ENCODE assay signal across 22 cellular contexts in the genomic region with DNA sequence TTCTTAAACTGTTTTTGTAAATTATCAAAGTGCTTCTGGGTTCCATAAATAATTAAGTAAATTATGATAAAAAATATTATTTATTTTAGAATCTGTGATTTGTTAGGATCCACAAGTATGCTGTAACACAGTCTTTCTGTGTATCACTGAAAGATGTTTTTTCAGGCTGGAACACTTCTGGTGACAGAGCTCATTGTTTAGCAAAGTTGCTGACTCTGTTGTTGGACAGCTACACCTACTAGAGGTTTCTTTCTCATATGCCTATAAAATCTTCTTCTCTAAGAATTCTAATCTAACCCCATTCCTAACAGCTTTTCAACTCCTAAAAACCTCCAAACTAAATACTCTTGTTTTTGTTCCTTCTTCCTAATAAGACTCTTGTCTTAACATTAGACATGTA.
DNase-seq lines count a peak whose midpoint lies in the region; ATAC-seq, FAIRE-seq and TF ChIP-seq lines count a peak whose summit lies in the region.
"Had no signal": no experiment of that assay in that cellular context is flagged by ENCODE, and none has a peak within 500 bp of the region (broad histone marks: within the 10 kb centered on the region; RNA-seq: fewer than 3 reads in every experiment).

No MANE protein-coding gene starts in this region.

- peaks cover 2% of the 10 kb centered on the region for H4K20me1 ChIP-seq in endothelial cell of umbilical vein (replicated peaks; ENCODE audit: control insufficient read depth, extremely low read depth, insufficient read depth, low read length)
- H4K20me1 ChIP-seq: BLaER1 treated with 17β-estradiol and CSF1 and Interleukin-3, amounts not matched to agents 10 nM and 100 nM had no signal

- no peaks in the 10 kb centered on the region for H3K9me3 ChIP-seq in A549
- no peaks in the 10 kb centered on the region for H3K9me3 ChIP-seq in endothelial cell of umbilical vein (replicated peaks; ENCODE audit: control insufficient read depth, insufficient read depth, low read length)
- H3K9me3 ChIP-seq: BLaER1 treated with 17β-estradiol and CSF1 and Interleukin-3, amounts not matched to agents 10 nM and 100 nM had no signal

- no peak overlapping the region for H3K4me3 Mint-ChIP-seq in progenitor cell of endocrine pancreas (ENCODE audit: low read depth)
- H3K4me3 Mint-ChIP-seq: B cell; CD8-positive, alpha-beta T cell; H9 had no signal

- no peaks in the 10 kb centered on the region for H3K36me3 Mint-ChIP-seq in progenitor cell of endocrine pancreas (ENCODE audit: insufficient read depth)
- H3K36me3 Mint-ChIP-seq: CD8-positive, alpha-beta T cell had no signal

- H3K9ac ChIP-seq in endothelial cell of umbilical vein (replicated peaks; ENCODE audit: extremely low read depth, insufficient read depth, low read length): no peak overlapping the region
- H3K9ac ChIP-seq: BLaER1 treated with 17β-estradiol and CSF1 and Interleukin-3, amounts not matched to agents 10 nM and 100 nM had no signal

- POLR2A ChIA-PET in A549 (lab: Yijun Ruan, JAX): no interaction called here
- POLR2A ChIA-PET in endothelial cell of umbilical vein (lab: Charles Lee): no interaction called here

- H3K27ac ChIP-seq in A549: peak overlapping the region; percentile 33 to 51; a peak in 3 of 6 replicates
- no peak overlapping the region for H3K27ac ChIP-seq in endothelial cell of umbilical vein (ENCODE audit: insufficient read depth, low read depth, low read length)
- H3K27ac ChIP-seq: 22Rv1; BLaER1 treated with 17β-estradiol and CSF1 and Interleukin-3, amounts not matched to agents 10 nM and 100 nM had no signal

- H3K27ac Mint-ChIP-seq in progenitor cell of endocrine pancreas: peak overlapping the region; percentile 3
- H3K27ac Mint-ChIP-seq: B cell; CD8-positive, alpha-beta T cell; H9 had no signal

- DNase-seq in A549 (ENCODE audit: low read depth in 1 of 2, low spot score in 1 of 2): no peak
- peak; percentile 33 for DNase-seq in endothelial cell of umbilical vein (ENCODE audit: low read depth, low spot score)
- DNase-seq in progenitor cell of endocrine pancreas (ENCODE audit: low spot score, unreplicated experiment): no peak
- DNase-seq in NCI-H1930 (lab: John Stamatoyannopoulos, UW): no peak
- DNase-seq in A172 (ENCODE audit: low spot score): no peak
- DNase-seq: CD8-positive, alpha-beta T cell; COR-L47; DMS 273 treated with DMSO at 0.1 percent for 48 hours; DMS53; DND-41; EL; GOT3; H9; IMR-90; KBM-7 had no signal

- peaks cover 6% of the 10 kb centered on the region for H3K4me1 Mint-ChIP-seq in progenitor cell of endocrine pancreas (ENCODE audit: low read depth)
- H3K4me1 Mint-ChIP-seq: B cell, H9 had no signal

- no peaks in the 10 kb centered on the region for H3K27me3 Mint-ChIP-seq in progenitor cell of endocrine pancreas
- H3K27me3 Mint-ChIP-seq: B cell had no signal

- FAIRE-seq in A549 (lab: Jason Lieb, UNC) (no peak), endothelial cell of umbilical vein (lab: Jason Lieb, UNC) (no peak)
- FAIRE-seq: GM12878, HTR-8/SVneo had no signal

- peak overlapping the region; percentile 66 for H3K4me2 ChIP-seq in A549
- H3K4me2 ChIP-seq in endothelial cell of umbilical vein (ENCODE audit: insufficient read depth, low read length): no peak overlapping the region
- H3K4me2 ChIP-seq: BLaER1 treated with 17β-estradiol and CSF1 and Interleukin-3, amounts not matched to agents 10 nM and 100 nM had no signal

- H3K4me1 ChIP-seq in A549 (peaks cover 42% of the 10 kb centered on the region), endothelial cell of umbilical vein (ENCODE audit: control insufficient read depth, extremely low read depth, insufficient read depth, low read length) (peaks cover 3% of the 10 kb centered on the region)

- CTCF ChIA-PET in A549 (lab: Yijun Ruan, JAX): interaction anchor here (1.5 kb wide), 1 partner anchor 26 kb away, joined by 3 read pairs; no protein-coding TSS in a partner anchor
- CTCF ChIA-PET in endothelial cell of umbilical vein (lab: Charles Lee): interaction anchor here (0.7 to 0.8 kb wide), 3 partner anchors 13 to 228 kb away, joined by 3 read pairs; no protein-coding TSS in a partner anchor

- no peaks in the 10 kb centered on the region for H3K79me2 ChIP-seq in endothelial cell of umbilical vein (ENCODE audit: control insufficient read depth, insufficient read depth, low read length)

- H3K9me3 Mint-ChIP-seq in progenitor cell of endocrine pancreas (ENCODE audit: low read depth): no peaks in the 10 kb centered on the region
- H3K9me3 Mint-ChIP-seq: CD8-positive, alpha-beta T cell; H9 had no signal

- H3K27me3 ChIP-seq in endothelial cell of umbilical vein (ENCODE audit: control insufficient read depth in 2 of 2, insufficient read depth in 2 of 2, low read length in 2 of 2): no peaks in the 10 kb centered on the region
- H3K27me3 ChIP-seq: BLaER1 treated with 17β-estradiol and CSF1 and Interleukin-3, amounts not matched to agents 10 nM and 100 nM had no signal

- TF ChIP-seq CTCF in A549 (IDR thresholded peaks at IDR 0.05): no peak
- no peak for TF ChIP-seq CTCF in endothelial cell of umbilical vein (IDR thresholded peaks at IDR 0.05; ENCODE audit: extremely low read depth in 1 of 2, insufficient read depth in 1 of 2, low read depth in 1 of 2, low read length in 2 of 2)
- no peak for TF ChIP-seq CTCF in progenitor cell of endocrine pancreas (IDR thresholded peaks at IDR 0.05; ENCODE audit: unreplicated experiment)

- H2AFZ ChIP-seq in endothelial cell of umbilical vein (ENCODE audit: low read depth, low read length): no peak overlapping the region

- no peak for TF ChIP-seq POLR2A in A549 (IDR thresholded peaks at IDR 0.05; ENCODE audit: low read length)
- TF ChIP-seq POLR2A in endothelial cell of umbilical vein (IDR thresholded peaks at IDR 0.05; ENCODE audit: low read depth, low read length): no peak

- intact Hi-C loops in endothelial cell of umbilical vein (cut with micrococcal nuclease): no loop called here

- H3K4me3 ChIP-seq in A549: no peak overlapping the region
- no peak overlapping the region for H3K4me3 ChIP-seq in endothelial cell of umbilical vein (replicated peaks in 1 of 3; ENCODE audit: insufficient read depth in 1 of 3, low read depth in 1 of 3, low read length in 3 of 3)
- H3K4me3 ChIP-seq: BLaER1 treated with 17β-estradiol and CSF1 and Interleukin-3, amounts not matched to agents 10 nM and 100 nM; GM12878 had no signal

- TF ChIP-seq RAD21 in A549 (conservative IDR thresholded peaks at IDR 0.05 in 1 of 2, IDR thresholded peaks at IDR 0.05 in 1 of 2): no peak
- TF ChIP-seq RAD21 in Ishikawa (IDR thresholded peaks at IDR 0.05; ENCODE audit: low read depth): no peak

- no peaks in the 10 kb centered on the region for H3K9me1 ChIP-seq in endothelial cell of umbilical vein (replicated peaks; ENCODE audit: control insufficient read depth, extremely low read depth, insufficient read depth, low read length)

- H3K36me3 ChIP-seq in endothelial cell of umbilical vein (ENCODE audit: control insufficient read depth in 2 of 2, extremely low read depth in 1 of 2, insufficient read depth in 2 of 2, low read length in 2 of 2): no peaks in the 10 kb centered on the region
- H3K36me3 ChIP-seq: BLaER1 treated with 17β-estradiol and CSF1 and Interleukin-3, amounts not matched to agents 10 nM and 100 nM had no signal

- TF ChIP-seq EP300 in A549 (IDR thresholded peaks at IDR 0.05) (no peak), Ishikawa (IDR thresholded peaks at IDR 0.05; ENCODE audit: borderline replicate concordance) (no peak)

- ATAC-seq in A549 (0 out of 6 replicates have a peak, but pooled peaks of 1 of the 2 experiments have one; percentile 30), GM19452 (IDR thresholded peaks at IDR 0.05; ENCODE audit: unreplicated experiment) (no peak)
- ATAC-seq: CD8-positive, alpha-beta T cell; GM12878 had no signal

- no TSS peak for BruUV-seq in endothelial cell of umbilical vein (replicated peaks; lab: Mats Ljungman, UMichigan)

- dilution Hi-C loops in endothelial cell of umbilical vein (cut with MboI; ENCODE audit: extremely low pct_ligation_motif_present, low sequenced_read_pairs): no loop called here

TF ChIP-seq in A549, 52 proteins besides CTCF, POLR2A, EP300 and RAD21 (continues in another document):
- TF ChIP-seq TFCP2L1 (CRISPR knock-in tag; IDR thresholded peaks at IDR 0.05) (no peak), CEBPB (IDR thresholded peaks at IDR 0.05) (no peak), POLR2AphosphoS2 (conservative IDR thresholded peaks at IDR 0.05; ENCODE audit: low read length) (no peak), HDAC2 (IDR thresholded peaks at IDR 0.05) (no peak), RFX5 (IDR thresholded peaks at IDR 0.05) (no peak), NR3C1 (IDR thresholded peaks at IDR 0.05) (no peak)

TF ChIP-seq in Ishikawa, 13 proteins besides CTCF, POLR2A, EP300 and RAD21 (continues in another document):
- no peak for TF ChIP-seq NFIC (IDR thresholded peaks at IDR 0.05)

TF ChIP-seq in endothelial cell of umbilical vein, 7 proteins besides CTCF, POLR2A, EP300 and RAD21:
- no peak for TF ChIP-seq MYC (IDR thresholded peaks at IDR 0.05; ENCODE audit: low read depth, low read length)
- TF ChIP-seq, protein P1, sequence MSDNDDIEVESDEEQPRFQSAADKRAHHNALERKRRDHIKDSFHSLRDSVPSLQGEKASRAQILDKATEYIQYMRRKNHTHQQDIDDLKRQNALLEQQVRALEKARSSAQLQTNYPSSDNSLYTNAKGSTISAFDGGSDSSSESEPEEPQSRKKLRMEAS (IDR thresholded peaks at IDR 0.05; ENCODE audit: insufficient read depth, insufficient read length): no peak
- no peak for TF ChIP-seq FOS (IDR thresholded peaks at IDR 0.05; ENCODE audit: borderline replicate concordance, insufficient read depth, low read length)
- no peak for TF ChIP-seq GATA2 (IDR thresholded peaks at IDR 0.05; ENCODE audit: insufficient read depth, insufficient read length, low read depth, low read length)
- no peak for TF ChIP-seq POLR2AphosphoS5 (IDR thresholded peaks at IDR 0.05; ENCODE audit: insufficient read depth, low read depth, low read length)
- no peak for TF ChIP-seq EZH2 (IDR thresholded peaks at IDR 0.05; ENCODE audit: borderline replicate concordance, low read depth, low read length, severe bottlenecking)
- TF ChIP-seq JUN (IDR thresholded peaks at IDR 0.05; ENCODE audit: borderline replicate concordance, insufficient read depth, insufficient read length, low read depth): no peak
